In genomic region chr3:114104414-114104813, GRCh38 we compare ENCODE assay signal across 17 cellular contexts. TPM values are rescaled to one million over a fixed set of nuclear protein-coding genes. Genes with fewer than 3 reads are reported as not detected.
DNase-seq lines count a peak whose midpoint lies in the region; ATAC-seq, FAIRE-seq and TF ChIP-seq lines count a peak whose summit lies in the region.
"Had no signal": no experiment of that assay in that cellular context is flagged by ENCODE, and none has a peak within 500 bp of the region (broad histone marks: within the 10 kb centered on the region; RNA-seq: fewer than 3 reads in every experiment).

No MANE protein-coding gene starts in this region.

- no peak overlapping the region for H3K14ac ChIP-seq in trophoblast cell (ENCODE audit: low read length)

- no peaks in the 10 kb centered on the region for H3K4me1 ChIP-seq in HEK293 (ENCODE audit: control insufficient read depth, insufficient read depth, low read length)
- H3K4me1 ChIP-seq in trophoblast cell (ENCODE audit: control insufficient read depth in 1 of 2, insufficient read depth in 2 of 2, low read length in 2 of 2), result no peaks in the 10 kb centered on the region
- H3K4me1 ChIP-seq: BLaER1, Peyer's patch had no signal

- no peak overlapping the region for H3K4me3 Mint-ChIP-seq in activated CD4-positive, alpha-beta T cell treated with anti-CD3 and anti-CD28 coated beads for 36 hours
- no peak overlapping the region for H3K4me3 Mint-ChIP-seq in activated CD8-positive, alpha-beta T cell treated with anti-CD3 and anti-CD28 coated beads, Interleukin-2, amount 10 ng/mL, durations not matched to agents 7 days and 5 days

- H2AK5ac ChIP-seq in trophoblast cell (ENCODE audit: low read length), result no peak overlapping the region

- intact Hi-C loops in activated CD4-positive, alpha-beta T cell treated with anti-CD3 and anti-CD28 coated beads for 36 hours (cut with DNase I, micrococcal nuclease), result no loop called here

- H3K4me1 Mint-ChIP-seq in activated CD4-positive, alpha-beta T cell treated with anti-CD3 and anti-CD28 coated beads for 36 hours, result no peaks in the 10 kb centered on the region
- no peaks in the 10 kb centered on the region for H3K4me1 Mint-ChIP-seq in activated CD8-positive, alpha-beta T cell treated with anti-CD3 and anti-CD28 coated beads, Interleukin-2, amount 10 ng/mL, durations not matched to agents 7 days and 5 days (ENCODE audit: low read depth)

- H3K36me3 ChIP-seq in HEK293 (ENCODE audit: control insufficient read depth in 2 of 2, insufficient read depth in 1 of 2, low read length in 2 of 2) (no peaks in the 10 kb centered on the region), bronchial epithelial cell (ENCODE audit: control insufficient read depth, insufficient read depth, low read length) (no peaks in the 10 kb centered on the region), trophoblast cell (ENCODE audit: control insufficient read depth in 1 of 2, insufficient read depth in 2 of 2, low read length in 2 of 2) (no peaks in the 10 kb centered on the region)
- H3K36me3 ChIP-seq: BLaER1, Peyer's patch had no signal

- FAIRE-seq in bronchial epithelial cell (lab: Jason Lieb, UNC), result no peak
- FAIRE-seq: G401.6, GM12891 had no signal

- H2AFZ ChIP-seq in trophoblast cell (ENCODE audit: insufficient read depth, low read length, poor library complexity), result no peak overlapping the region

- no peak overlapping the region for H3K4me2 ChIP-seq in trophoblast cell (ENCODE audit: low read length)
- H3K4me2 ChIP-seq: BLaER1 had no signal

- H3K27me3 Mint-ChIP-seq in activated CD4-positive, alpha-beta T cell treated with anti-CD3 and anti-CD28 coated beads for 36 hours, result peaks cover 8% of the 10 kb centered on the region
- H3K27me3 Mint-ChIP-seq in activated CD8-positive, alpha-beta T cell treated with anti-CD3 and anti-CD28 coated beads, Interleukin-2, amount 10 ng/mL, durations not matched to agents 7 days and 5 days (ENCODE audit: low read depth), result peaks cover 14% of the 10 kb centered on the region

- H3K27me3 ChIP-seq in bronchial epithelial cell (ENCODE audit: control insufficient read depth, insufficient read depth, low read length) (peaks cover 1% of the 10 kb centered on the region), trophoblast cell (ENCODE audit: insufficient read depth, low read length) (no peaks in the 10 kb centered on the region)
- H3K27me3 ChIP-seq: BLaER1, Peyer's patch had no signal

- no peak overlapping the region for H3K23ac ChIP-seq in trophoblast cell (ENCODE audit: low read length)

- no peak for ATAC-seq in activated CD4-positive, alpha-beta T cell treated with anti-CD3 and anti-CD28 coated beads for 36 hours
- no peak for ATAC-seq in activated CD8-positive, alpha-beta T cell treated with anti-CD3 and anti-CD28 coated beads, Interleukin-2, amount 10 ng/mL, durations not matched to agents 7 days and 5 days
- ATAC-seq: HCT116 had no signal

- WGBS in trophoblast cell (ENCODE audit: extremely low coverage, insufficient coverage, insufficient read length), result no CpG with 5 or more reads among the region's 3 CpGs

- no peaks in the 10 kb centered on the region for H3K79me2 ChIP-seq in trophoblast cell (ENCODE audit: control insufficient read depth, insufficient read depth, low read length, poor library complexity)

- H3K4me3 ChIP-seq in HEK293 (ENCODE audit: low read depth, low read length) (no peak overlapping the region), bronchial epithelial cell (ENCODE audit: low read depth, low read length) (no peak overlapping the region), trophoblast cell (ENCODE audit: low read depth, low read length) (no peak overlapping the region), coronary artery (no peak overlapping the region)
- H3K4me3 ChIP-seq: BLaER1, Peyer's patch had no signal

- no peak overlapping the region for H3K18ac ChIP-seq in trophoblast cell (ENCODE audit: low read length)

- no peaks in the 10 kb centered on the region for H3K36me3 Mint-ChIP-seq in activated CD4-positive, alpha-beta T cell treated with anti-CD3 and anti-CD28 coated beads for 36 hours (ENCODE audit: low read depth)
- no peaks in the 10 kb centered on the region for H3K36me3 Mint-ChIP-seq in activated CD8-positive, alpha-beta T cell treated with anti-CD3 and anti-CD28 coated beads, Interleukin-2, amount 10 ng/mL, durations not matched to agents 7 days and 5 days (ENCODE audit: low read depth)

- H3K27ac Mint-ChIP-seq in activated CD4-positive, alpha-beta T cell treated with anti-CD3 and anti-CD28 coated beads for 36 hours, result no peak overlapping the region
- H3K27ac Mint-ChIP-seq in activated CD8-positive, alpha-beta T cell treated with anti-CD3 and anti-CD28 coated beads, Interleukin-2, amount 10 ng/mL, durations not matched to agents 7 days and 5 days, result no peak overlapping the region

- POLR2A ChIA-PET in HEK293 (lab: Yijun Ruan, JAX), result no interaction called here
- POLR2A ChIA-PET in activated CD4-positive, alpha-beta T cell treated with anti-CD3 and anti-CD28 coated beads for 36 hours (lab: Charles Lee), result no interaction called here
- POLR2A ChIA-PET in activated CD8-positive, alpha-beta T cell treated with anti-CD3 and anti-CD28 coated beads, Interleukin-2, amount 10 ng/mL, durations not matched to agents 7 days and 5 days (lab: Charles Lee), result no interaction called here

- TF ChIP-seq CTCF in HEK293 (tag by site-specific recombination; IDR thresholded peaks at IDR 0.05) (no peak), bronchial epithelial cell (IDR thresholded peaks at IDR 0.05; ENCODE audit: insufficient read depth, low read length, severe bottlenecking) (no peak), coronary artery (IDR thresholded peaks at IDR 0.05) (no peak)

- H3K9me3 Mint-ChIP-seq in activated CD4-positive, alpha-beta T cell treated with anti-CD3 and anti-CD28 coated beads for 36 hours (ENCODE audit: low read depth), result no peaks in the 10 kb centered on the region
- no peaks in the 10 kb centered on the region for H3K9me3 Mint-ChIP-seq in activated CD8-positive, alpha-beta T cell treated with anti-CD3 and anti-CD28 coated beads, Interleukin-2, amount 10 ng/mL, durations not matched to agents 7 days and 5 days (ENCODE audit: insufficient read depth)

- no peak overlapping the region for H2BK12ac ChIP-seq in trophoblast cell (ENCODE audit: low read length)

- no peak overlapping the region for H3K4ac ChIP-seq in trophoblast cell (ENCODE audit: low read depth, low read length)

- H4K8ac ChIP-seq in trophoblast cell (ENCODE audit: low read depth, low read length), result no peak overlapping the region

- no peak overlapping the region for H3K9ac ChIP-seq in trophoblast cell (ENCODE audit: low read length)
- H3K9ac ChIP-seq: BLaER1 had no signal

- CTCF ChIA-PET in HEK293 (lab: Yijun Ruan, JAX), result interaction anchor here (0.7 to 1.6 kb wide), 2 partner anchors 9 to 260 kb away, joined by 3 to 4 read pairs; no protein-coding TSS in a partner anchor
- CTCF ChIA-PET in activated CD4-positive, alpha-beta T cell treated with anti-CD3 and anti-CD28 coated beads for 36 hours (lab: Charles Lee), result interaction anchor here (1.4 kb wide), 1 partner anchor 8 kb away, joined by 3 read pairs; no protein-coding TSS in a partner anchor
- CTCF ChIA-PET in activated CD8-positive, alpha-beta T cell treated with anti-CD3 and anti-CD28 coated beads, Interleukin-2, amount 10 ng/mL, durations not matched to agents 7 days and 5 days (lab: Charles Lee), result no interaction called here

- H3K27ac ChIP-seq in HEK293 (ENCODE audit: extremely low read depth, low read depth, low read length) (no peak overlapping the region), trophoblast cell (ENCODE audit: low read depth, low read length) (no peak overlapping the region), coronary artery (no peak overlapping the region)
- H3K27ac ChIP-seq: BLaER1, Peyer's patch had no signal

- H2BK120ac ChIP-seq in trophoblast cell (ENCODE audit: insufficient read depth, low read length, poor library complexity), result no peak overlapping the region

- H3K9me3 ChIP-seq in HEK293 (ENCODE audit: control insufficient read depth, insufficient read depth, low read depth, low read length) (no peaks in the 10 kb centered on the region), trophoblast cell (ENCODE audit: insufficient read depth, low read depth, low read length) (no peaks in the 10 kb centered on the region)
- H3K9me3 ChIP-seq: BLaER1, Peyer's patch had no signal

- DNase-seq in NCI-H460 (ENCODE audit: extremely low read depth, low read depth) (peak; percentile 15), bronchial epithelial cell (ENCODE audit: low read depth) (peak; percentile 62), trophoblast cell (peak; percentile 4 to 74), coronary artery (ENCODE audit: low spot score) (no peak)
- no peak for DNase-seq in activated CD4-positive, alpha-beta T cell treated with anti-CD3 and anti-CD28 coated beads for 36 hours
- no peak for DNase-seq in activated CD8-positive, alpha-beta T cell treated with anti-CD3 and anti-CD28 coated beads, Interleukin-2, amount 10 ng/mL, durations not matched to agents 7 days and 5 days
- DNase-seq: NCI-H1105, NCI-H1694 treated with DMSO at 0.1 percent for 48 hours, NCI-H446 treated with DMSO at 0.1 percent for 48 hours, NCI-H774, Peyer's patch, SIG-M5 had no signal

- no peak overlapping the region for H2BK5ac ChIP-seq in trophoblast cell (ENCODE audit: low read depth, low read length, poor library complexity)

- no peak overlapping the region for H4K91ac ChIP-seq in trophoblast cell (ENCODE audit: low read depth, low read length)

- H3K79me1 ChIP-seq in trophoblast cell (ENCODE audit: low read length), result no peaks in the 10 kb centered on the region

- H4K12ac ChIP-seq in trophoblast cell (ENCODE audit: low read depth, low read length), result no peak overlapping the region

RNA-seq across cellular contexts. Expression of gene QTRT2, which starts 47.9 kb away (rescaled TPM):
- 19.9 and 23.6 TPM in 2 replicates for total RNA-seq in NCI-H460 (2014; rRNA removed; shearing (Covaris generic))
- polyA plus RNA-seq in NCI-H460 (2014; cell fraction: nucleus; rRNA removed), result 27.7 and 30.4 TPM in 2 replicates
- total RNA-seq in bronchial epithelial cell, result 18.9 and 20.5 TPM in 2 replicates
- polyA plus RNA-seq in trophoblast cell (2013), result 11.0 and 12.1 TPM in 2 replicates
- 10 to 100 TPM; 31.3 to 47.0 TPM for total RNA-seq in activated CD4-positive, alpha-beta T cell treated with anti-CD3 and anti-CD28 coated beads for 36 hours
- 10 to 100 TPM; 32.1 to 35.0 TPM for total RNA-seq in activated CD8-positive, alpha-beta T cell treated with anti-CD3 and anti-CD28 coated beads, Interleukin-2, amount 10 ng/mL, durations not matched to agents 7 days and 5 days

RNA-seq across cellular contexts. Expression of gene CCDC191, which starts 48.1 kb away (rescaled TPM):
- 1.7 and 2.2 TPM in 2 replicates for total RNA-seq in NCI-H460 (2014; rRNA removed; shearing (Covaris generic))
- polyA plus RNA-seq in NCI-H460 (2014; cell fraction: nucleus; rRNA removed), result 1.3 and 2.1 TPM in 2 replicates
- 1.6 and 1.9 TPM in 2 replicates for total RNA-seq in bronchial epithelial cell
- polyA plus RNA-seq in trophoblast cell (2013), result 1.2 and 1.3 TPM in 2 replicates
- 1 to 10 TPM; 2.2 to 2.4 TPM for total RNA-seq in activated CD4-positive, alpha-beta T cell treated with anti-CD3 and anti-CD28 coated beads for 36 hours
- 1 to 10 TPM; 2.4 to 3.0 TPM for total RNA-seq in activated CD8-positive, alpha-beta T cell treated with anti-CD3 and anti-CD28 coated beads, Interleukin-2, amount 10 ng/mL, durations not matched to agents 7 days and 5 days

Comparison
In these comparisons a context has a peak if more than half of its experiments do, and no peak if none do; other contexts are left out.
1. DNase-seq: peak in NCI-H460 (single experiment), bronchial epithelial cell (single experiment) and trophoblast cell (2 of 2); none in activated CD4-positive, alpha-beta T cell treated with anti-CD3 and anti-CD28 coated beads for 36 hours (single experiment), coronary artery (single experiment) and activated CD8-positive, alpha-beta T cell treated with anti-CD3 and anti-CD28 coated beads, Interleukin-2, amount 10 ng/mL, durations not matched to agents 7 days and 5 days (single experiment).